In the genomic region with DNA sequence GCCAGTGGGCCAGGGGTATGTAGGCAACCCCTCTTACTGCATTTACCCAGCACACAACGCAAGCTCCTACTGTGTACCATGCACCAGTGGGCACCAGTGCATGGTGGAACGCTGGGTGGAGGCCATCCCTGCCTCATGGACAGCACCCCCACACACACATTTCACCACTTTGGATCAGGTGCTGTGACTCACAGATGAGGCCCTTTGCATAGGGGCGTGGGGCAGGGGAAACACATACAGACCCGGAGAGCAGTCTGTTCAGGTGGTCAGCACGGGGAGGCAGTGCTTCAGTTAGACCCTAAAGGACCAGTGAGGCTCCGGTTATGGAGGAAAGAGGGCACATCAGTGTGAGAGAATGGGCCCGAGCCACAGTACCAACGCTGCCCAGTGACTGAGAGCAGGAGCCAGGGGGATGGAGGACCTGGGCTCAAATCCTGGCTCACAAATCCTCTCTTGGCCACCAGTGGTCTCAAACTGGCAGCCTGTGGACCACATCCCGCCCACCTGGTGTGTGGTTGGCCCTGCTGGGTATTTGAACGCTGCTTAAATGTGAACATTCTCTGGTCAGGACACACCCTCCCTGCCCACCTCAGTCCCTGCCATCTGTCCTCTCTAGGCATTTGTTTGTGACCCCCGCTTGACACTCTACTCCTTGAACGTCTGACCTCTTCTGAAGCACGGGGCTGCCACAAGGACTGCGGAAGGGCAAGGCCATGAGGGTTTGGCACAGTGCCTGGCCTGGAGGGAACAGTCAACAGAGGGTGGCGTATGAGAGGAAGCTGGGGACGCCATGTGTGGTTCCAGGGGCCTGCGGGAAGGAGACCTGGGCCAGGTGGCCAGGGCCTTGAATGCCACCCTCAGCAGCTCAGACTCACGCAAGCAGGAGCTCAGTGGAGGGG, we compare ENCODE assay signal across 14 cellular contexts. TPM values are rescaled to one million over a fixed set of nuclear protein-coding genes. Genes with fewer than 3 reads are reported as not detected.
DNase-seq lines count a peak whose midpoint lies in the region; ATAC-seq and TF ChIP-seq lines count a peak whose summit lies in the region.
"Had no signal": no experiment of that assay in that cellular context is flagged by ENCODE, and none has a peak within 500 bp of the region (broad histone marks: within the 10 kb centered on the region; RNA-seq: fewer than 3 reads in every experiment).

No MANE protein-coding gene starts in this region.

- intact Hi-C loops in CD14-positive monocyte (cut with micrococcal nuclease) = no loop called here
- intact Hi-C loops in activated T-helper 2 cell treated with anti-CD3 and anti-CD28 coated beads, Interferon-gamma antibody, Interleukin-2, Interleukin-4, amounts not matched to agents 10 μg/mL and 5 μg/mL and 100 μg/mL, durations not matched to agents 14 hours and 24 hours and 36 hours (cut with micrococcal nuclease) = no loop called here
- intact Hi-C loops in prostate gland (cut with DNase I) = no loop called here

- no peak overlapping the region for H3K4me3 ChIP-seq in Jurkat, Clone E6-1 (ENCODE audit: low read length)
- no peak overlapping the region for H3K4me3 ChIP-seq in prostate gland
- H3K4me3 ChIP-seq: thoracic aorta had no signal

- peak; percentile 60 for DNase-seq in CD14-positive monocyte (ENCODE audit: low spot score)
- peak; percentile 48 for DNase-seq in Jurkat, Clone E6-1 (ENCODE audit: low read depth, low spot score)
- peak; percentile 56 for DNase-seq in medulla oblongata (ENCODE audit: extremely low spot score)
- DNase-seq in activated T-helper 2 cell treated with anti-CD3 and anti-CD28 coated beads, Interferon-gamma antibody, Interleukin-2, Interleukin-4, amounts not matched to agents 10 μg/mL and 5 μg/mL and 100 μg/mL, durations not matched to agents 14 hours and 24 hours and 36 hours (ENCODE audit: low spot score) = no peak
- no peak for DNase-seq in ACHN
- DNase-seq in activated T-cell treated with anti-CD3 and anti-CD28 coated beads, Interleukin-2, amount 50 U/mL, for 72 hours = no peak
- no peak for DNase-seq in prostate gland (ENCODE audit: low spot score)
- DNase-seq: CD4-positive, alpha-beta memory T cell; hippocampal formation; NCI-H526 had no signal

- H3K4me1 Mint-ChIP-seq in CD14-positive monocyte = peaks cover 22% of the 10 kb centered on the region
- H3K4me1 Mint-ChIP-seq in activated T-helper 2 cell treated with anti-CD3 and anti-CD28 coated beads, Interferon-gamma antibody, Interleukin-2, Interleukin-4, amounts not matched to agents 10 μg/mL and 5 μg/mL and 100 μg/mL, durations not matched to agents 14 hours and 24 hours and 36 hours (ENCODE audit: low read depth) = no peaks in the 10 kb centered on the region
- peaks cover 5% of the 10 kb centered on the region for H3K4me1 Mint-ChIP-seq in activated T-cell treated with anti-CD3 and anti-CD28 coated beads, Interleukin-2, amount 50 U/mL, for 72 hours (ENCODE audit: low read depth)

- no peak for TF ChIP-seq POLR2A in prostate gland (IDR thresholded peaks at IDR 0.05)

- no peaks in the 10 kb centered on the region for H3K9me3 ChIP-seq in prostate gland

- no peak for ATAC-seq in activated T-cell treated with anti-CD3 and anti-CD28 coated beads, Interleukin-2, amount 50 U/mL, for 72 hours (replicated peaks in 1 of 2)

- peak overlapping the region in 3 of 7 donors; percentile 62 to 85 (median 63) for H3K27ac Mint-ChIP-seq in CD14-positive monocyte
- H3K27ac Mint-ChIP-seq in activated T-helper 2 cell treated with anti-CD3 and anti-CD28 coated beads, Interferon-gamma antibody, Interleukin-2, Interleukin-4, amounts not matched to agents 10 μg/mL and 5 μg/mL and 100 μg/mL, durations not matched to agents 14 hours and 24 hours and 36 hours = no peak overlapping the region
- no peak overlapping the region for H3K27ac Mint-ChIP-seq in activated T-cell treated with anti-CD3 and anti-CD28 coated beads, Interleukin-2, amount 50 U/mL, for 72 hours
- H3K27ac Mint-ChIP-seq: CD4-positive, alpha-beta memory T cell; dendritic cell treated with granulocyte-macrophage colony-stimulating factor and Interleukin-4, amounts not matched to agents 40 ng/mL and 50 ng/mL, for 4 days; T-helper 1 cell treated with Interleukin-12 subunit alpha and Interleukin-12 subunit beta and Interleukin-4 antibody, amounts not matched to agents 30 μg/mL and 1 μg/mL, for 36 hours had no signal

- no peaks in the 10 kb centered on the region for H3K4me1 ChIP-seq in prostate gland (replicated peaks)

- H3K27ac ChIP-seq in angular gyrus (ENCODE audit: low read depth, low read length) (peak overlapping the region; percentile 27), prostate gland (no peak overlapping the region)
- H3K27ac ChIP-seq: thoracic aorta had no signal

- no peaks in the 10 kb centered on the region for H3K36me3 ChIP-seq in prostate gland
- H3K36me3 ChIP-seq: thoracic aorta had no signal

- peaks cover 3 to 8% (median 7%) of the 10 kb centered on the region in 3 donors for H3K27me3 Mint-ChIP-seq in CD14-positive monocyte (ENCODE audit: low read depth in 3 of 3)
- peaks cover 2% of the 10 kb centered on the region for H3K27me3 Mint-ChIP-seq in activated T-helper 2 cell treated with anti-CD3 and anti-CD28 coated beads, Interferon-gamma antibody, Interleukin-2, Interleukin-4, amounts not matched to agents 10 μg/mL and 5 μg/mL and 100 μg/mL, durations not matched to agents 14 hours and 24 hours and 36 hours (ENCODE audit: low read depth)
- H3K27me3 Mint-ChIP-seq in activated T-cell treated with anti-CD3 and anti-CD28 coated beads, Interleukin-2, amount 50 U/mL, for 72 hours (ENCODE audit: low read depth) = no peaks in the 10 kb centered on the region

- H3K27me3 ChIP-seq in prostate gland (replicated peaks; ENCODE audit: insufficient read depth) = no peaks in the 10 kb centered on the region

- in situ Hi-C loops in ACHN (cut with HindIII; ENCODE audit: low pct_ligation_motif_present, low pct_unique_long_range_greater_than_20kb, low sequenced_read_pairs) = no loop called here

- no peak for TF ChIP-seq CTCF in CD14-positive monocyte (IDR thresholded peaks at IDR 0.05)
- no peak for TF ChIP-seq CTCF in prostate gland (IDR thresholded peaks at IDR 0.05)

- peaks cover 0 to 9% of the 10 kb centered on the region in 2 donors for H3K36me3 Mint-ChIP-seq in CD14-positive monocyte
- H3K36me3 Mint-ChIP-seq in activated T-helper 2 cell treated with anti-CD3 and anti-CD28 coated beads, Interferon-gamma antibody, Interleukin-2, Interleukin-4, amounts not matched to agents 10 μg/mL and 5 μg/mL and 100 μg/mL, durations not matched to agents 14 hours and 24 hours and 36 hours (ENCODE audit: low read depth) = no peaks in the 10 kb centered on the region
- H3K36me3 Mint-ChIP-seq in activated T-cell treated with anti-CD3 and anti-CD28 coated beads, Interleukin-2, amount 50 U/mL, for 72 hours (ENCODE audit: insufficient read depth in 2 of 2) = peaks cover 0 to 10% of the 10 kb centered on the region in 2 donors

- peaks cover 17 to 41% (median 32%) of the 10 kb centered on the region in 7 donors for H3K9me3 Mint-ChIP-seq in CD14-positive monocyte
- H3K9me3 Mint-ChIP-seq in activated T-helper 2 cell treated with anti-CD3 and anti-CD28 coated beads, Interferon-gamma antibody, Interleukin-2, Interleukin-4, amounts not matched to agents 10 μg/mL and 5 μg/mL and 100 μg/mL, durations not matched to agents 14 hours and 24 hours and 36 hours = peaks cover 20% of the 10 kb centered on the region
- peaks cover 1 to 5% of the 10 kb centered on the region in 2 donors for H3K9me3 Mint-ChIP-seq in activated T-cell treated with anti-CD3 and anti-CD28 coated beads, Interleukin-2, amount 50 U/mL, for 72 hours

- WGBS in prostate gland = 84% methylated on average over 18 of the region's 18 CpGs

- peak overlapping the region in 1 of 2 donors; percentile 49 for H3K4me3 Mint-ChIP-seq in CD14-positive monocyte
- H3K4me3 Mint-ChIP-seq in activated T-helper 2 cell treated with anti-CD3 and anti-CD28 coated beads, Interferon-gamma antibody, Interleukin-2, Interleukin-4, amounts not matched to agents 10 μg/mL and 5 μg/mL and 100 μg/mL, durations not matched to agents 14 hours and 24 hours and 36 hours (ENCODE audit: low read depth) = no peak overlapping the region
- no peak overlapping the region for H3K4me3 Mint-ChIP-seq in activated T-cell treated with anti-CD3 and anti-CD28 coated beads, Interleukin-2, amount 50 U/mL, for 72 hours
- H3K4me3 Mint-ChIP-seq: CD4-positive, alpha-beta memory T cell; dendritic cell treated with granulocyte-macrophage colony-stimulating factor and Interleukin-4, amounts not matched to agents 40 ng/mL and 50 ng/mL, for 4 days; T-helper 1 cell treated with Interleukin-12 subunit alpha and Interleukin-12 subunit beta and Interleukin-4 antibody, amounts not matched to agents 30 μg/mL and 1 μg/mL, for 36 hours had no signal

RNA-seq across cellular contexts. Expression of a gene that starts 46.7 kb away (rescaled TPM):
- not detected for polyA plus RNA-seq in CD14-positive monocyte
- 3.4 TPM for polyA plus RNA-seq in Jurkat, Clone E6-1 (2012; ENCODE audit: insufficient read depth, insufficient read length)
- 1.4 and 1.6 TPM in 2 replicates for total RNA-seq in activated T-helper 2 cell treated with anti-CD3 and anti-CD28 coated beads, Interferon-gamma antibody, Interleukin-2, Interleukin-4, amounts not matched to agents 10 μg/mL and 5 μg/mL and 100 μg/mL, durations not matched to agents 14 hours and 24 hours and 36 hours
- under 1 TPM; 0.53 to 0.55 TPM for total RNA-seq in activated T-cell treated with anti-CD3 and anti-CD28 coated beads, Interleukin-2, amount 50 U/mL, for 72 hours
- total RNA-seq in prostate gland = 10 to 100 TPM in 1 of 2 donors, 1 to 10 TPM in 1; 2.0 to 52.3 TPM

Comparison
In these comparisons a context has a peak if more than half of its experiments do, and no peak if none do; other contexts are left out.
1. DNase-seq: peak in CD14-positive monocyte (single experiment), Jurkat, Clone E6-1 (single experiment) and medulla oblongata (single experiment); none in activated T-helper 2 cell treated with anti-CD3 and anti-CD28 coated beads, Interferon-gamma antibody, Interleukin-2, Interleukin-4, amounts not matched to agents 10 μg/mL and 5 μg/mL and 100 μg/mL, durations not matched to agents 14 hours and 24 hours and 36 hours (single experiment), ACHN (single experiment), activated T-cell treated with anti-CD3 and anti-CD28 coated beads, Interleukin-2, amount 50 U/mL, for 72 hours (0 of 2) and prostate gland (single experiment).